Comparison of ENCODE assay signal across 10 cellular contexts in genomic region chr17:32875230-32875903, GRCh38. TPM values are rescaled to one million over a fixed set of nuclear protein-coding genes. Genes with fewer than 3 reads are reported as not detected.
DNase-seq lines count a peak whose midpoint lies in the region; FAIRE-seq and TF ChIP-seq lines count a peak whose summit lies in the region.
"Had no signal": no experiment of that assay in that cellular context is flagged by ENCODE, and none has a peak within 500 bp of the region (broad histone marks: within the 10 kb centered on the region; RNA-seq: fewer than 3 reads in every experiment).

No MANE protein-coding gene starts in this region.

- no peak for TF ChIP-seq CTCF in coronary artery (IDR thresholded peaks at IDR 0.05)
- TF ChIP-seq CTCF in neural cell (IDR thresholded peaks at IDR 0.05; ENCODE audit: poor library complexity, severe bottlenecking), result no peak

- H3K9ac ChIP-seq in BLaER1 treated with 17β-estradiol and CSF1 and Interleukin-3, amounts not matched to agents 10 nM and 100 nM, result no peak overlapping the region; a peak in 1 of 22 replicates
- no peak overlapping the region for H3K9ac ChIP-seq in HUES64 (ENCODE audit: low read depth, low read length)
- peak overlapping the region; percentile 78 for H3K9ac ChIP-seq in neural cell (ENCODE audit: low read length)

- DNase-seq in coronary artery (ENCODE audit: low spot score), result no peak
- DNase-seq in CD1c-positive myeloid dendritic cell (ENCODE audit: extremely low spot score), result no peak
- no peak for DNase-seq in urothelium cell line (ENCODE audit: low spot score)
- DNase-seq in NCI-H510A treated with DMSO at 0.1 percent for 48 hours (lab: John Stamatoyannopoulos, UW), result no peak
- no peak for DNase-seq in DMS53 treated with DMSO at 0.1 percent for 48 hours (lab: John Stamatoyannopoulos, UW; ENCODE audit: unreplicated experiment)
- DNase-seq: GF-D8, MV-4-11 had no signal

- no peak overlapping the region; a peak in 1 of 20 replicates for H3K4me3 ChIP-seq in BLaER1 treated with 17β-estradiol and CSF1 and Interleukin-3, amounts not matched to agents 10 nM and 100 nM
- H3K4me3 ChIP-seq in HUES64 (ENCODE audit: low read length), result peak overlapping the region; percentile 93
- peak overlapping the region; percentile 93 for H3K4me3 ChIP-seq in coronary artery
- peak overlapping the region; percentile 94 for H3K4me3 ChIP-seq in neural cell (ENCODE audit: low read length)

- H2AFZ ChIP-seq in neural cell (ENCODE audit: low read depth, low read length), result no peak overlapping the region

- 100% methylated on average over 2 of the region's 2 CpGs for WGBS in HUES64

- H3K9me2 ChIP-seq in neural cell (ENCODE audit: insufficient read depth, low read length), result no peaks in the 10 kb centered on the region

- no peaks in the 10 kb centered on the region for H3K36me3 ChIP-seq in BLaER1 treated with 17β-estradiol and CSF1 and Interleukin-3, amounts not matched to agents 10 nM and 100 nM
- H3K36me3 ChIP-seq in HUES64 (ENCODE audit: insufficient read depth, low read length) (no peaks in the 10 kb centered on the region), neural cell (ENCODE audit: insufficient read depth, low read length) (no peaks in the 10 kb centered on the region)

- peaks cover 3% of the 10 kb centered on the region for H3K79me2 ChIP-seq in neural cell (replicated peaks; ENCODE audit: insufficient read depth, low read length)

- no peaks in the 10 kb centered on the region for H3K9me3 ChIP-seq in BLaER1 treated with 17β-estradiol and CSF1 and Interleukin-3, amounts not matched to agents 10 nM and 100 nM (replicated peaks in 1 of 11)
- H3K9me3 ChIP-seq in HUES64 (ENCODE audit: insufficient read depth, low read depth, low read length) (no peaks in the 10 kb centered on the region), neural cell (ENCODE audit: low read length) (no peaks in the 10 kb centered on the region)

- FAIRE-seq in urothelium cell line (lab: Jason Lieb, UNC), result no peak

- no peak overlapping the region for H3K27ac ChIP-seq in BLaER1 treated with 17β-estradiol and CSF1 and Interleukin-3, amounts not matched to agents 10 nM and 100 nM
- no peak overlapping the region for H3K27ac ChIP-seq in HUES64 (ENCODE audit: low read depth, low read length)
- H3K27ac ChIP-seq in coronary artery, result peak overlapping the region; percentile 82 to 98
- H3K27ac ChIP-seq in neural cell (ENCODE audit: low read length), result no peak overlapping the region

- peaks cover 9 to 16% (median 12%) of the 10 kb centered on the region in 11 experiments; a peak in 21 of 22 replicates for H3K27me3 ChIP-seq in BLaER1 treated with 17β-estradiol and CSF1 and Interleukin-3, amounts not matched to agents 10 nM and 100 nM
- peaks cover 12% of the 10 kb centered on the region; the same call in 1 of the 2 replicates for H3K27me3 ChIP-seq in HUES64 (ENCODE audit: insufficient read depth, low read length)
- H3K27me3 ChIP-seq in neural cell (ENCODE audit: insufficient read depth, low read depth, low read length), result peaks cover 30% of the 10 kb centered on the region

- no peak for TF ChIP-seq EP300 in neural cell (conservative IDR thresholded peaks at IDR 0.05; ENCODE audit: poor library complexity, severe bottlenecking)

- peaks cover 31 to 41% (median 38%) of the 10 kb centered on the region in 10 experiments for H3K4me1 ChIP-seq in BLaER1 treated with 17β-estradiol and CSF1 and Interleukin-3, amounts not matched to agents 10 nM and 100 nM
- peaks cover 8% of the 10 kb centered on the region for H3K4me1 ChIP-seq in HUES64 (ENCODE audit: insufficient read depth, low read length)

- no peaks in the 10 kb centered on the region for H3F3A ChIP-seq in neural cell (ENCODE audit: insufficient read depth, low read length, poor library complexity, severe bottlenecking)

- H3K4me2 ChIP-seq in BLaER1 treated with 17β-estradiol and CSF1 and Interleukin-3, amounts not matched to agents 10 nM and 100 nM, result peak overlapping the region in 7 of 11 experiments; percentile 92 to 100 (median 98); a peak in 12 of 22 replicates
- H3K4me2 ChIP-seq in neural cell (ENCODE audit: low read length), result peak overlapping the region; percentile 87

- H4K20me1 ChIP-seq in BLaER1 treated with 17β-estradiol and CSF1 and Interleukin-3, amounts not matched to agents 10 nM and 100 nM, result peaks cover 0 to 24% (median 2%) of the 10 kb centered on the region in 11 experiments; a peak in 4 of 22 replicates
- no peaks in the 10 kb centered on the region for H4K20me1 ChIP-seq in neural cell (ENCODE audit: insufficient read depth)

- no peak for TF ChIP-seq RAD21 in neural cell (conservative IDR thresholded peaks at IDR 0.05)

TF ChIP-seq in neural cell, 6 proteins besides CTCF, POLR2A, EP300 and RAD21:
- no peak for TF ChIP-seq MXI1 (conservative IDR thresholded peaks at IDR 0.05; ENCODE audit: poor library complexity, severe bottlenecking)
- TF ChIP-seq, protein P1, sequence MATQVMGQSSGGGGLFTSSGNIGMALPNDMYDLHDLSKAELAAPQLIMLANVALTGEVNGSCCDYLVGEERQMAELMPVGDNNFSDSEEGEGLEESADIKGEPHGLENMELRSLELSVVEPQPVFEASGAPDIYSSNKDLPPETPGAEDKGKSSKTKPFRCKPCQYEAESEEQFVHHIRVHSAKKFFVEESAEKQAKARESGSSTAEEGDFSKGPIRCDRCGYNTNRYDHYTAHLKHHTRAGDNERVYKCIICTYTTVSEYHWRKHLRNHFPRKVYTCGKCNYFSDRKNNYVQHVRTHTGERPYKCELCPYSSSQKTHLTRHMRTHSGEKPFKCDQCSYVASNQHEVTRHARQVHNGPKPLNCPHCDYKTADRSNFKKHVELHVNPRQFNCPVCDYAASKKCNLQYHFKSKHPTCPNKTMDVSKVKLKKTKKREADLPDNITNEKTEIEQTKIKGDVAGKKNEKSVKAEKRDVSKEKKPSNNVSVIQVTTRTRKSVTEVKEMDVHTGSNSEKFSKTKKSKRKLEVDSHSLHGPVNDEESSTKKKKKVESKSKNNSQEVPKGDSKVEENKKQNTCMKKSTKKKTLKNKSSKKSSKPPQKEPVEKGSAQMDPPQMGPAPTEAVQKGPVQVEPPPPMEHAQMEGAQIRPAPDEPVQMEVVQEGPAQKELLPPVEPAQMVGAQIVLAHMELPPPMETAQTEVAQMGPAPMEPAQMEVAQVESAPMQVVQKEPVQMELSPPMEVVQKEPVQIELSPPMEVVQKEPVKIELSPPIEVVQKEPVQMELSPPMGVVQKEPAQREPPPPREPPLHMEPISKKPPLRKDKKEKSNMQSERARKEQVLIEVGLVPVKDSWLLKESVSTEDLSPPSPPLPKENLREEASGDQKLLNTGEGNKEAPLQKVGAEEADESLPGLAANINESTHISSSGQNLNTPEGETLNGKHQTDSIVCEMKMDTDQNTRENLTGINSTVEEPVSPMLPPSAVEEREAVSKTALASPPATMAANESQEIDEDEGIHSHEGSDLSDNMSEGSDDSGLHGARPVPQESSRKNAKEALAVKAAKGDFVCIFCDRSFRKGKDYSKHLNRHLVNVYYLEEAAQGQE (IDR thresholded peaks at IDR 0.05; ENCODE audit: borderline replicate concordance), result no peak
- no peak for TF ChIP-seq SMC3 (conservative IDR thresholded peaks at IDR 0.05; ENCODE audit: poor library complexity)
- TF ChIP-seq POLR2AphosphoS5 (IDR thresholded peaks at IDR 0.05), result no peak
- no peak for TF ChIP-seq EZH2 (IDR thresholded peaks at IDR 0.05; ENCODE audit: borderline replicate concordance, insufficient read depth, low read length, poor library complexity, severe bottlenecking)
- no peak for TF ChIP-seq TAF1 (IDR thresholded peaks at IDR 0.05; ENCODE audit: low read depth)

RNA-seq across cellular contexts. Expression of gene MYO1D, which starts 1.6 kb away (rescaled TPM):
- polyA plus RNA-seq in HUES64 (2013, experiment 1 of 2), result 14.0 TPM
- 11.7 TPM for polyA plus RNA-seq in HUES64 (2013, experiment 2 of 2)
- polyA plus RNA-seq in neural cell, result 10.7 and 18.0 TPM in 2 replicates
- polyA minus RNA-seq in neural cell, result 34.3 and 49.1 TPM in 2 replicates

RNA-seq across cellular contexts. Expression of gene TMEM98, which starts 52.6 kb away (rescaled TPM):
- 84.3 TPM for polyA plus RNA-seq in HUES64 (2013, experiment 1 of 2)
- 91.4 TPM for polyA plus RNA-seq in HUES64 (2013, experiment 2 of 2)
- 65.1 and 77.6 TPM in 2 replicates for polyA plus RNA-seq in neural cell
- 31.0 and 36.3 TPM in 2 replicates for polyA minus RNA-seq in neural cell

Comparison
In these comparisons a context has a peak if more than half of its experiments do, and no peak if none do; other contexts are left out.
1. H3K27ac ChIP-seq: peak in coronary artery (2 of 2); none in BLaER1 treated with 17β-estradiol and CSF1 and Interleukin-3, amounts not matched to agents 10 nM and 100 nM (0 of 11), HUES64 (single experiment) and neural cell (single experiment).
2. H3K4me3 ChIP-seq: peak in HUES64 (single experiment), coronary artery (single experiment) and neural cell (single experiment); none in BLaER1 treated with 17β-estradiol and CSF1 and Interleukin-3, amounts not matched to agents 10 nM and 100 nM (0 of 10).